16 cellular contexts compared by ENCODE assay signal in the genomic region with DNA sequence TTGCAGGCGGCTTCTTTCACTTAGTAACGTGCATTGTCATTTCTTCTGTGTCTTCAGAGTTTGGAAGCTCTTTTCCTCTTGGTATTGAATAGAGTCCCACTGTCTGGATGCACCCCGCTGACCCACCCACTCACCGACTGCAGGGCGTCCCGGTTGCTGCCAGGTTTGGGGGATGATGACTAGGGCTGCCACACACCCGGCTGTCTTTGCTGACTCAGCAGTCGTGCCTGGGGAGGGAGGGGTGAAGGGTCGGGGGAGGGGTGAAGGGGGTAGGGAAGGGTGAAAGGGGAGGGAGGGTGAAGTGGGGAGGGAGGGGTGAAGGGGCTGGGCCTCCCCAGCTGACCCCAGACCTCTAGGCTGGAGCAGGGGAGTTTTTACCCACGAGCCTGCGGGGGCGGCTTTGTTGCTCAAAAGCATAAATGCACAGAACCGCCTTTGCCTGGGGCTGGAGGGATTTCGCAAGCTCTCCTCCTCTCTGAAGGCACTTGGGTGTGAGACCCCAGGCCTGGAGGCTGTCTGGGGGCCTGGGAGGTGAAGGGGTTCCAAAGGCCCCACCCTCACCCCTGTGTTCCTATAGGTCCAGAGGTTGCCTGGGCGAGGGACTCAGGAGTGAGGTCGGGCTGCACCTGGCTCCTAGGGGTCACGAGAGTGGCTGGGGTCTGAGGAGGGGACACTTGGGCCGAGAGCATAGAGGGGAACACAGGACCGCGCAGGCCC. TPM values are rescaled to one million over a fixed set of nuclear protein-coding genes. Genes with fewer than 3 reads are reported as not detected.
DNase-seq lines count a peak whose midpoint lies in the region; ATAC-seq, FAIRE-seq and TF ChIP-seq lines count a peak whose summit lies in the region.
"Had no signal": no experiment of that assay in that cellular context is flagged by ENCODE, and none has a peak within 500 bp of the region (broad histone marks: within the 10 kb centered on the region; RNA-seq: fewer than 3 reads in every experiment).

No MANE protein-coding gene starts in this region.

- peak overlapping the region; percentile 62 for H3K9ac ChIP-seq in NT2/D1 (ENCODE audit: insufficient read length, low read depth)
- H3K9ac ChIP-seq in fibroblast of lung (ENCODE audit: insufficient read depth, low read length) = no peak overlapping the region
- no peak overlapping the region for H3K9ac ChIP-seq in neuronal stem cell (ENCODE audit: low read depth, low read length, poor library complexity)

- no peak for FAIRE-seq in GM12892 (lab: Jason Lieb, UNC)

- H3K27ac Mint-ChIP-seq in T-cell = no peak overlapping the region
- H3K27ac Mint-ChIP-seq: activated CD8-positive, alpha-beta T cell treated with anti-CD3 and anti-CD28 coated beads, Interleukin-2, amount 10 ng/mL, durations not matched to agents 7 days and 5 days; naive B cell; T-helper 2 cell treated with Interferon-gamma antibody and Interleukin-4, amounts not matched to agents 5 μg/mL and 100 μg/mL, for 36 hours had no signal

- peak overlapping the region; percentile 44 for H3K18ac ChIP-seq in neuronal stem cell (ENCODE audit: low read length)

- H3K4me1 ChIP-seq in NT2/D1 (ENCODE audit: insufficient read depth, insufficient read length) (peaks cover 31% of the 10 kb centered on the region), fibroblast of lung (ENCODE audit: control insufficient read depth, extremely low read depth, insufficient read depth, low read length) (peaks cover 3% of the 10 kb centered on the region), neuronal stem cell (ENCODE audit: control insufficient read depth in 2 of 2, insufficient read depth in 1 of 2, low read depth in 1 of 2, low read length in 2 of 2) (peaks cover 21 to 32% of the 10 kb centered on the region in 2 donors)

- H3K4me2 ChIP-seq in fibroblast of lung (ENCODE audit: extremely low read depth, insufficient read depth, low read length) (no peak overlapping the region), neuronal stem cell (ENCODE audit: insufficient read depth, low read length, poor library complexity, severe bottlenecking) (no peak overlapping the region)

- no CpG with 5 or more reads among the region's 20 CpGs for WGBS in neuronal stem cell (ENCODE audit: extremely low coverage in 2 of 2, insufficient read length in 2 of 2, insufficient replicate concordance in 1 of 2), 2 donors

- H4K91ac ChIP-seq in neuronal stem cell (ENCODE audit: low read depth, low read length, poor library complexity) = no peak overlapping the region

- H3K14ac ChIP-seq in neuronal stem cell (ENCODE audit: low read length) = no peak overlapping the region

- POLR2A ChIA-PET in T-cell (lab: Charles Lee) = no interaction called here

- H3K27ac ChIP-seq in fibroblast of lung (ENCODE audit: insufficient read depth, low read length) (no peak overlapping the region), neuronal stem cell (replicated peaks; ENCODE audit: low read length) (no peak overlapping the region)
- H3K27ac ChIP-seq: esophagus squamous epithelium had no signal

- no peak for TF ChIP-seq POLR2A in GM12892 (IDR thresholded peaks at IDR 0.05; ENCODE audit: low read depth, low read length)

- H3K4me3 Mint-ChIP-seq in T-cell = no peak overlapping the region
- H3K4me3 Mint-ChIP-seq: activated CD8-positive, alpha-beta T cell treated with anti-CD3 and anti-CD28 coated beads, Interleukin-2, amount 10 ng/mL, durations not matched to agents 7 days and 5 days; central memory CD8-positive, alpha-beta T cell; immature natural killer cell; naive B cell; T-helper 2 cell treated with Interferon-gamma antibody and Interleukin-4, amounts not matched to agents 5 μg/mL and 100 μg/mL, for 36 hours had no signal

- no peak overlapping the region for H3K4me3 ChIP-seq in NT2/D1 (ENCODE audit: insufficient read length, low read depth)
- no peak overlapping the region for H3K4me3 ChIP-seq in fibroblast of lung (replicated peaks in 1 of 4; ENCODE audit: control extremely low read depth in 1 of 4, insufficient read depth in 1 of 4, low read depth in 3 of 4, low read length in 4 of 4)
- H3K4me3 ChIP-seq in neuronal stem cell (ENCODE audit: low read length in 2 of 2) = no peak overlapping the region
- H3K4me3 ChIP-seq: esophagus squamous epithelium had no signal

- ATAC-seq in T-cell (replicated peaks in 1 of 4) (no peak), GM18909 (IDR thresholded peaks at IDR 0.05; ENCODE audit: poor library complexity, unreplicated experiment) (no peak)
- ATAC-seq: activated CD8-positive, alpha-beta T cell treated with anti-CD3 and anti-CD28 coated beads, Interleukin-2, amount 10 ng/mL, durations not matched to agents 7 days and 5 days had no signal

- H3K27me3 ChIP-seq in NT2/D1 (ENCODE audit: insufficient read depth, insufficient read length) (no peaks in the 10 kb centered on the region), fibroblast of lung (ENCODE audit: control insufficient read depth, insufficient read depth, low read length) (no peaks in the 10 kb centered on the region), neuronal stem cell (ENCODE audit: control insufficient read depth in 3 of 3, insufficient read depth in 3 of 3, low read depth in 1 of 3, low read length in 3 of 3) (peaks cover 0 to 3% (median 0%) of the 10 kb centered on the region in 3 experiments)

- H4K20me1 ChIP-seq in fibroblast of lung (ENCODE audit: control insufficient read depth, extremely low read depth, insufficient read depth, low read length) = no peaks in the 10 kb centered on the region

- H3K4ac ChIP-seq in neuronal stem cell (ENCODE audit: low read length) = no peak overlapping the region

- H2BK15ac ChIP-seq in neuronal stem cell (ENCODE audit: low read length) = no peak overlapping the region

- no peak overlapping the region for H2AK5ac ChIP-seq in neuronal stem cell (ENCODE audit: low read depth, low read length)

- CTCF ChIA-PET in T-cell (lab: Charles Lee) = no interaction called here

- peaks cover 6 to 12% (median 10%) of the 10 kb centered on the region in 3 donors for H3K4me1 Mint-ChIP-seq in T-cell
- H3K4me1 Mint-ChIP-seq: immature natural killer cell had no signal

- no peak overlapping the region for H2AFZ ChIP-seq in fibroblast of lung (ENCODE audit: low read length)
- peak overlapping the region; percentile 68 for H2AFZ ChIP-seq in neuronal stem cell (ENCODE audit: low read length)

- no peak overlapping the region for H2BK5ac ChIP-seq in neuronal stem cell (ENCODE audit: low read length)

- no peaks in the 10 kb centered on the region for H3K79me1 ChIP-seq in neuronal stem cell (ENCODE audit: low read depth, low read length)

- no peak overlapping the region for H3K23ac ChIP-seq in neuronal stem cell (ENCODE audit: low read depth, low read length, poor library complexity)

- H3K36me3 ChIP-seq in NT2/D1 (ENCODE audit: insufficient read depth, insufficient read length, low read length) (no peaks in the 10 kb centered on the region), fibroblast of lung (ENCODE audit: control insufficient read depth, insufficient read depth, low read length) (no peaks in the 10 kb centered on the region), neuronal stem cell (replicated peaks in 1 of 2; ENCODE audit: control insufficient read depth in 2 of 2, insufficient read depth in 2 of 2, low read length in 2 of 2) (no peaks in the 10 kb centered on the region)
- H3K36me3 ChIP-seq: esophagus squamous epithelium had no signal

- no peak overlapping the region for H4K8ac ChIP-seq in neuronal stem cell (ENCODE audit: low read depth, low read length)

- H3K9me3 ChIP-seq in NT2/D1 (ENCODE audit: insufficient read depth, low read length) = no peaks in the 10 kb centered on the region
- no peaks in the 10 kb centered on the region for H3K9me3 ChIP-seq in fibroblast of lung (ENCODE audit: control insufficient read depth, insufficient read depth, low read depth, low read length)
- no peaks in the 10 kb centered on the region for H3K9me3 ChIP-seq in neuronal stem cell (replicated peaks in 1 of 2; ENCODE audit: control insufficient read depth in 2 of 2, insufficient read depth in 1 of 2, low read depth in 1 of 2, low read length in 2 of 2)
- H3K9me3 ChIP-seq: esophagus squamous epithelium had no signal

- H2BK12ac ChIP-seq in neuronal stem cell (ENCODE audit: low read length) = no peak overlapping the region

- H3K36me3 Mint-ChIP-seq in T-cell = no peaks in the 10 kb centered on the region
- H3K36me3 Mint-ChIP-seq: CD4-positive, alpha-beta memory T cell; immature natural killer cell; naive B cell had no signal

- H2BK120ac ChIP-seq in neuronal stem cell (ENCODE audit: low read depth, low read length) = peak overlapping the region; percentile 6

- TF ChIP-seq CTCF in fibroblast of lung (conservative IDR thresholded peaks at IDR 0.05 in 1 of 2, IDR thresholded peaks at IDR 0.05 in 1 of 2; ENCODE audit: low read depth in 1 of 2, low read length in 2 of 2) = no peak

- DNase-seq in GM12892 (ENCODE audit: insufficient read length) (peak; percentile 21), NT2/D1 (ENCODE audit: low read depth, low spot score) (no peak), fibroblast of lung (ENCODE audit: low read depth in 2 of 2) (peak; percentile 25 to 26), neuronal stem cell (ENCODE audit: low spot score) (peak; percentile 30), T-cell (no peak), SHP77 treated with DMSO at 0.1 percent for 48 hours (lab: John Stamatoyannopoulos, UW) (no peak), NCI-H2196 (lab: John Stamatoyannopoulos, UW; ENCODE audit: unreplicated experiment) (no peak)
- DNase-seq: activated CD8-positive, alpha-beta T cell treated with anti-CD3 and anti-CD28 coated beads, Interleukin-2, amount 10 ng/mL, durations not matched to agents 7 days and 5 days; activated effector memory CD4-positive, alpha-beta T cell treated with anti-CD3 and anti-CD28 coated beads, Interleukin-2, amount 50 U/mL, for 16 hours; CD4-positive, alpha-beta memory T cell; esophagus squamous epithelium; immature natural killer cell; naive B cell had no signal

- H3K9me3 Mint-ChIP-seq in T-cell = no peaks in the 10 kb centered on the region
- H3K9me3 Mint-ChIP-seq: central memory CD8-positive, alpha-beta T cell; immature natural killer cell; naive B cell; T-helper 2 cell treated with Interferon-gamma antibody and Interleukin-4, amounts not matched to agents 5 μg/mL and 100 μg/mL, for 36 hours had no signal

- H3K27me3 Mint-ChIP-seq in T-cell = peaks cover 0 to 6% of the 10 kb centered on the region in 2 donors

- H3K79me2 ChIP-seq in fibroblast of lung (ENCODE audit: control insufficient read depth, insufficient read depth, low read length) = no peaks in the 10 kb centered on the region

RNA-seq across cellular contexts. Expression of a gene that starts 31.3 kb away (rescaled TPM):
- polyA plus RNA-seq in GM12892 (2012; ENCODE audit: missing spikeins) = 4.1 TPM
- total RNA-seq in fibroblast of lung (8.5 and 14.9 TPM in 2 replicates), T-cell (10 to 100 TPM; 53.3 to 89.6 (median 57.8) TPM)
- polyA plus RNA-seq in fibroblast of lung = 3.3 and 4.0 TPM in 2 replicates
- 9.0 and 10.8 TPM in 2 replicates for polyA plus RNA-seq in fibroblast of lung (2012)
- polyA minus RNA-seq in fibroblast of lung (ENCODE audit: low replicate concordance) = 5.3 and 6.0 TPM in 2 replicates
- polyA plus RNA-seq in neuronal stem cell (2013, experiment 1 of 2) = 21.6 TPM
- 22.4 TPM for polyA plus RNA-seq in neuronal stem cell (2013, experiment 2 of 2)

RNA-seq across cellular contexts. Expression of a gene that starts 35.0 kb away (rescaled TPM):
- not detected for polyA plus RNA-seq in GM12892 (2012; ENCODE audit: missing spikeins)
- total RNA-seq in fibroblast of lung = 10.8 and 13.5 TPM in 2 replicates
- polyA plus RNA-seq in fibroblast of lung = 3.2 and 5.2 TPM in 2 replicates
- 6.0 and 13.0 TPM in 2 replicates for polyA plus RNA-seq in fibroblast of lung (2012)
- polyA minus RNA-seq in fibroblast of lung (ENCODE audit: low replicate concordance) = 7.1 and 9.2 TPM in 2 replicates
- polyA plus RNA-seq in neuronal stem cell (2013, experiment 1 of 2) = 4.2 TPM
- polyA plus RNA-seq in neuronal stem cell (2013, experiment 2 of 2) = 3.8 TPM
- total RNA-seq in T-cell = 1 to 10 TPM in 3 of 5 donors, under 1 TPM in 2; 0.58 to 2.7 (median 1.2) TPM
- total RNA-seq: activated CD8-positive, alpha-beta T cell treated with anti-CD3 and anti-CD28 coated beads, Interleukin-2, amount 10 ng/mL, durations not matched to agents 7 days and 5 days had no signal
- polyA plus RNA-seq: CD4-positive, alpha-beta memory T cell had no signal

Comparison
In these comparisons a context has a peak if more than half of its experiments do, and no peak if none do; other contexts are left out.
1. DNase-seq: peak in GM12892 (single experiment), fibroblast of lung (2 of 2) and neuronal stem cell (single experiment); none in NT2/D1 (single experiment), T-cell (0 of 34), SHP77 treated with DMSO at 0.1 percent for 48 hours (single experiment) and NCI-H2196 (single experiment).